In genomic region chr11:100930185-100930778, GRCh38 we compare ENCODE assay signal across 8 cellular contexts.
DNase-seq lines count a peak whose midpoint lies in the region; ATAC-seq and TF ChIP-seq lines count a peak whose summit lies in the region.

No MANE protein-coding gene starts in this region.

- H3K4me1 ChIP-seq in BE2C, result peaks cover 4% of the 10 kb centered on the region
- peaks cover 35% of the 10 kb centered on the region for H3K4me1 ChIP-seq in PC-9 (replicated peaks; ENCODE audit: insufficient read depth)

- H3K4me1 Mint-ChIP-seq in naive B cell, result peaks cover 5 to 8% (median 5%) of the 10 kb centered on the region in 3 donors

- H3K4me3 ChIP-seq in BE2C (ENCODE audit: low read depth, low read length), result no peak overlapping the region
- H3K4me3 ChIP-seq in PC-9, result no peak overlapping the region
- H3K4me3 ChIP-seq in epithelial cell of esophagus (ENCODE audit: low read length), result no peak overlapping the region

- peaks cover 13% of the 10 kb centered on the region; the same call in 1 of the 2 replicates for H3F3A ChIP-seq in PC-9 (ENCODE audit: insufficient read depth, low read depth)

- no peaks in the 10 kb centered on the region for H3K79me2 ChIP-seq in PC-9 (ENCODE audit: low read depth)

- H3K9me3 Mint-ChIP-seq in naive B cell, result no peaks in the 10 kb centered on the region

- H3K4me3 Mint-ChIP-seq in naive B cell, result no peak overlapping the region

- no peaks in the 10 kb centered on the region for H4K20me1 ChIP-seq in PC-9 (ENCODE audit: insufficient read depth)

- no peak overlapping the region for H3K4me2 ChIP-seq in PC-9

- BruUV-seq in PC-9 (replicated peaks; lab: Mats Ljungman, UMichigan), result no TSS peak

- no peak for DNase-seq in BE2C
- peak; percentile 59 for DNase-seq in HT1080 (ENCODE audit: low read depth)
- peak in 1 of 2 experiments; percentile 71 for DNase-seq in PC-9
- peak; percentile 70 for DNase-seq in epithelial cell of esophagus (ENCODE audit: low read depth)
- DNase-seq in naive B cell, result peak; percentile 15
- DNase-seq in posterior cingulate gyrus, result no peak
- no peak for DNase-seq in T-helper 9 cell
- no peak for DNase-seq in ecto neural progenitor cell (ENCODE audit: low spot score)

- intact Hi-C loops in PC-9 (cut with micrococcal nuclease; ENCODE audit: unreplicated experiment) (loop anchor here (1.0 to 5.0 kb wide), 4 partner anchors 154 to 507 kb away; no protein-coding TSS in a partner anchor), posterior cingulate gyrus (cut with DNase I) (loop anchor here (1.0 to 5.0 kb wide), 2 partner anchors 248 to 354 kb away; no protein-coding TSS in a partner anchor)

- H3K27ac Mint-ChIP-seq in naive B cell, result peak overlapping the region in 1 of 6 donors; percentile 18

- H3K36me3 ChIP-seq in BE2C, result no peaks in the 10 kb centered on the region
- H3K36me3 ChIP-seq in PC-9 (ENCODE audit: low read depth), result no peaks in the 10 kb centered on the region

- no peak for ATAC-seq in naive B cell (ENCODE audit: low read depth in 2 of 2)

- H3K36me3 Mint-ChIP-seq in naive B cell, result no peaks in the 10 kb centered on the region

- CTCF ChIA-PET in PC-9 (lab: Charles Lee), result interaction anchor here (1.8 kb wide), 1 partner anchor 353 kb away, joined by 4 read pairs; no protein-coding TSS in a partner anchor

- POLR2A ChIA-PET in PC-9 (lab: Charles Lee; ENCODE audit: unreplicated experiment), result no interaction called here

- H3K27me3 ChIP-seq in BE2C (no peaks in the 10 kb centered on the region), PC-9 (ENCODE audit: insufficient read depth, low read depth) (no peaks in the 10 kb centered on the region)

- H3K27ac ChIP-seq in PC-9, result no peak overlapping the region

- H3K27me3 Mint-ChIP-seq in naive B cell, result no peaks in the 10 kb centered on the region

- H3K9me3 ChIP-seq in BE2C (no peaks in the 10 kb centered on the region), PC-9 (ENCODE audit: insufficient read depth, low read depth) (no peaks in the 10 kb centered on the region)

- H3K9me2 ChIP-seq in PC-9 (ENCODE audit: insufficient read depth), result no peaks in the 10 kb centered on the region

- H2AFZ ChIP-seq in PC-9, result no peak overlapping the region

- TF ChIP-seq CTCF in BE2C (IDR thresholded peaks at IDR 0.05; ENCODE audit: low read depth, low read length) (peak; percentile 57), PC-9 (conservative IDR thresholded peaks at IDR 0.05) (peak; percentile 90), epithelial cell of esophagus (IDR thresholded peaks at IDR 0.05; ENCODE audit: insufficient read depth, low read depth, low read length, missing control alignments) (peak; percentile 51)

Comparison
In these comparisons a context has a peak if more than half of its experiments do, and no peak if none do; other contexts are left out.
1. DNase-seq: peak in HT1080 (single experiment), epithelial cell of esophagus (single experiment) and naive B cell (single experiment); none in BE2C (single experiment), posterior cingulate gyrus (0 of 10), T-helper 9 cell (single experiment) and ecto neural progenitor cell (single experiment).
2. Peak in every context shown above with its lines, with median percentiles within 50 percentile points of each other: CTCF ChIP-seq.